16 cellular contexts compared by ENCODE assay signal in the genomic region with DNA sequence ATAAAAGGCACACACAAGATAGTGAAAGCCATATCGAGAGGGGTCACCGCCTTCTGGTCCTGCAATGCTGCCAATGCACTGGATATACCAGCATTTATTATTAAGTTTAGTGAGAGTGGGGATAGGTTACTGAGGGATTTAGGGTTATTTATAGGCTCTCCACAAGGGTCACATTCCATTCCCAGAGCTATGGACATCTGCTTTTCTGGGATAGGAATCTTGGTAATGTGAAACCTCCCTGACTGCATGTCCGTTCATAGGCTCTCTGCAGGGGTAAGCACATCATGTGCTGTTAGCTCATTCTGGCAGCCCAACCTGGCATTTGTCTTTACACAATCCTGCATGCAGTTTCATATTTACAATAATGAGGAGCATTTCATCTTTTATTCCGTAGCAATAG. TPM values are rescaled to one million over a fixed set of nuclear protein-coding genes. Genes with fewer than 3 reads are reported as not detected.
A peak's percentile ranks its signal among the peaks of the same experiment; 100 is the strongest.
DNase-seq lines count a peak whose midpoint lies in the region; ATAC-seq, FAIRE-seq and TF ChIP-seq lines count a peak whose summit lies in the region.
"Not testable (repeated sequence)": the region's sequence is repeated elsewhere in the genome, so short reads cannot be mapped to it uniquely, and the experiment has no call there.
"Had no signal": no experiment of that assay in that cellular context is flagged by ENCODE, and none has a peak within 500 bp of the region (broad histone marks: within the 10 kb centered on the region; RNA-seq: fewer than 3 reads in every experiment).

No MANE protein-coding gene starts in this region.

- not testable (repeated sequence) for TF ChIP-seq POLR2A in IMR-90 (IDR thresholded peaks at IDR 0.05; ENCODE audit: low read depth, low read length); heart left ventricle (IDR thresholded peaks at IDR 0.05)

- ATAC-seq in IMR-90 (ENCODE audit: low read depth); heart left ventricle: not testable (repeated sequence)

- H4K91ac ChIP-seq in IMR-90 (ENCODE audit: insufficient read depth, low read depth, low read length): not testable (repeated sequence)

- FAIRE-seq in G401.6 (lab: Jason Lieb, UNC): peak; percentile 98

- not testable (repeated sequence) for H3K9me3 ChIP-seq in IMR-90 (ENCODE audit: control insufficient read depth, insufficient read depth, low read length); heart left ventricle; skeletal muscle tissue (ENCODE audit: control insufficient read depth in 3 of 3, low read length in 3 of 3)

- not testable (repeated sequence) for H2AFZ ChIP-seq in IMR-90 (replicated peaks; ENCODE audit: low read length, poor library complexity)

- not testable (repeated sequence) for H2AK9ac ChIP-seq in IMR-90 (replicated peaks; ENCODE audit: low read depth, low read length, poor library complexity)

- not testable (repeated sequence) for H3K18ac ChIP-seq in IMR-90 (ENCODE audit: low read depth, low read length)

- in situ Hi-C loops in IMR-90 (cut with MboI; ENCODE audit: low sequenced_read_pairs): not testable (repeated sequence)

- not testable (repeated sequence) for TF ChIP-seq RAD21 in IMR-90 (IDR thresholded peaks at IDR 0.05; ENCODE audit: low read length)

- H2BK5ac ChIP-seq in IMR-90 (ENCODE audit: low read depth, low read length, poor library complexity, severe bottlenecking): not testable (repeated sequence)

- not testable (repeated sequence) for H2BK15ac ChIP-seq in IMR-90 (ENCODE audit: low read depth, low read length)

- not testable (repeated sequence) for H3K9me1 ChIP-seq in IMR-90 (ENCODE audit: insufficient read depth, low read length)

- not testable (repeated sequence) for H3K4me1 ChIP-seq in IMR-90 (ENCODE audit: control insufficient read depth, insufficient read depth, low read length); skeletal muscle tissue (ENCODE audit: control insufficient read depth in 3 of 3, insufficient read depth in 3 of 3, low read length in 3 of 3)
- H3K4me1 ChIP-seq in heart left ventricle: peaks cover 0 to 11% (median 0%) of the 10 kb centered on the region in 12 donors

- H3K56ac ChIP-seq in IMR-90 (ENCODE audit: extremely low read depth, insufficient read depth, low read length): not testable (repeated sequence)

- not testable (repeated sequence) for H3K36me3 ChIP-seq in IMR-90 (ENCODE audit: control insufficient read depth, insufficient read depth, low read length); heart left ventricle; skeletal muscle tissue (ENCODE audit: control insufficient read depth in 3 of 3, insufficient read depth in 3 of 3, low read length in 3 of 3)

- POLR2A ChIA-PET in IMR-90 (lab: Charles Lee; ENCODE audit: unreplicated experiment): not testable (repeated sequence)

- H4K20me1 ChIP-seq in IMR-90 (ENCODE audit: insufficient read depth, low read length): not testable (repeated sequence)

- H2AK5ac ChIP-seq in IMR-90 (ENCODE audit: low read depth, low read length): not testable (repeated sequence)

- H2BK120ac ChIP-seq in IMR-90 (ENCODE audit: low read depth, low read length): 0 out of 2 replicates have a peak overlapping the region, but pooled peaks have one; percentile 8

- 20% methylated on average over 1 of the region's 4 CpGs; no CpG with 5 or more reads in 1 of the 2 experiments for WGBS in IMR-90 (ENCODE audit: extremely low coverage in 2 of 2, insufficient read length in 1 of 2), 2 experiments
- 39 to 62% (median 50%) methylated on average over 3 to 4 of the region's 4 CpGs for WGBS in heart left ventricle, 4 donors

- H3K4me3 ChIP-seq in IMR-90 (ENCODE audit: insufficient read depth, low read depth, low read length); fibroblast of mammary gland (ENCODE audit: control insufficient read depth, low read depth, low read length); heart left ventricle; skeletal muscle tissue (ENCODE audit: low read length in 3 of 3): not testable (repeated sequence)

- CTCF ChIA-PET in IMR-90 (lab: Yijun Ruan, JAX): not testable (repeated sequence)

- H3K27me3 ChIP-seq in IMR-90 (ENCODE audit: control insufficient read depth, insufficient read depth, low read length); heart left ventricle; skeletal muscle tissue (ENCODE audit: control insufficient read depth in 3 of 3, insufficient read depth in 3 of 3, low read length in 3 of 3): not testable (repeated sequence)

- not testable (repeated sequence) for H3K9ac ChIP-seq in IMR-90 (ENCODE audit: low read depth, low read length); skeletal muscle tissue (ENCODE audit: low read depth in 1 of 3, low read length in 3 of 3)

- dilution Hi-C loops in IMR-90 (cut with HindIII; ENCODE audit: low sequenced_read_pairs, unreplicated experiment): not testable (repeated sequence)

- not testable (repeated sequence) for TF ChIP-seq CTCF in IMR-90 (conservative IDR thresholded peaks at IDR 0.05; ENCODE audit: low read depth, low read length); fibroblast of mammary gland (conservative IDR thresholded peaks at IDR 0.05; ENCODE audit: control insufficient read depth, insufficient read depth, low read depth, low read length); heart left ventricle (IDR thresholded peaks at IDR 0.05)

- BruUV-seq in IMR-90 (replicated peaks; lab: Mats Ljungman, UMichigan): not testable (repeated sequence)

- not testable (repeated sequence) for H3K23ac ChIP-seq in IMR-90 (ENCODE audit: low read depth, low read length)

- DNase-seq in A172 (ENCODE audit: low spot score) (peak; percentile 25), IMR-90 (peak; percentile 55), amniotic epithelial cell (ENCODE audit: low read depth) (peak; percentile 15), fibroblast of mammary gland (ENCODE audit: low read depth) (peak; percentile 65), heart left ventricle (peak in 2 of 5 donors; percentile 15 to 46), left kidney (ENCODE audit: low read depth, low spot score) (peak; percentile 3)

- H3K4me2 ChIP-seq in IMR-90 (ENCODE audit: low read depth, low read length): not testable (repeated sequence)

- not testable (repeated sequence) for H3K79me1 ChIP-seq in IMR-90 (ENCODE audit: low read depth in 1 of 2, low read length in 2 of 2)

- H3K27ac ChIP-seq in IMR-90 (ENCODE audit: insufficient read depth, low read length): not testable (repeated sequence)
- peak overlapping the region in 7 of 12 donors; percentile 32 to 64 (median 57) for H3K27ac ChIP-seq in heart left ventricle
- peak overlapping the region; percentile 18 for H3K27ac ChIP-seq in skeletal muscle tissue (ENCODE audit: low read depth, low read length)

- intact Hi-C loops in IMR-90 (cut with micrococcal nuclease); heart left ventricle (cut with DNase I): not testable (repeated sequence)

- not testable (repeated sequence) for H4K8ac ChIP-seq in IMR-90 (ENCODE audit: low read depth in 2 of 2, low read length in 2 of 2)

- H3K14ac ChIP-seq in IMR-90 (replicated peaks; ENCODE audit: low read depth, low read length): not testable (repeated sequence)

- H2BK20ac ChIP-seq in IMR-90 (ENCODE audit: low read depth, low read length): not testable (repeated sequence)

- H3K4ac ChIP-seq in IMR-90 (ENCODE audit: low read depth, low read length): not testable (repeated sequence)

- H4K5ac ChIP-seq in IMR-90 (ENCODE audit: low read depth, low read length): not testable (repeated sequence)

RNA-seq across cellular contexts. Expression of gene PSG11, which starts 21.4 kb away (rescaled TPM):
- 0.17 and 0.29 TPM in 2 replicates for total RNA-seq in A172 (2014; rRNA removed; shearing (Covaris generic))
- 0.18 and 0.28 TPM in 2 replicates for total RNA-seq in IMR-90 (2012; rRNA removed)
- polyA plus RNA-seq in IMR-90 (2012; rRNA removed): 0.07 and 0.23 TPM in 2 replicates
- polyA plus RNA-seq in IMR-90 (2012; cell fraction: cytosol; rRNA removed): 0.13 and 0.14 TPM in 2 replicates
- polyA plus RNA-seq in IMR-90 (2012; cell fraction: nucleus; rRNA removed; ENCODE audit: low replicate concordance): 0.11 TPM in 1 of 2 replicates, not detected in the other
- total RNA-seq in heart left ventricle: not detected
- not detected for polyA plus RNA-seq in heart left ventricle
- total RNA-seq in skeletal muscle tissue: 0.52 TPM
- total RNA-seq: CD4-positive, CD25-positive, alpha-beta regulatory T cell; H1; NCI-H460; PC-9; Right ventricle myocardium inferior; RPMI7951; SJCRH30 had no signal
- polyA plus RNA-seq: CD4-positive, CD25-positive, alpha-beta regulatory T cell; H1; IgD-negative memory B cell had no signal
